In the genomic region with DNA sequence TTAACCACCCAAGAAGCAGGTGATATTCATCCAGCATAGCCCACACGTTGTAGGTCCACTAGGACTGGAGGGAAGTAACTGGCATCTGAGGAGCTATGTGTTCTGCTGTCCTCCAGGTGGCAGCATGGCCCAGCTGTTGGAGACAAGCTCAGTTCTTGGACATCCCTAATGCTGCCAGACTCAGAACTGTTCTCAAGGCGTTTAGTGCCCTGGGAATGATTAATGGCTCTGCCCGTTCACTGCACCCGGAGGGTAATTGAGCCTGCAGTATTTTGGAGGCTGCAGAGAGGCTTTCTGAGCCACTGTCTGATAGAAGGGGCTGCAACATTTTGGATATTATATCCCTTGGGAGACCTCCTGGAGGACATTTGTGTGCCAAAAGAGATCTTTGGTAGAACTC, we compare ENCODE assay signal across 8 cellular contexts.
DNase-seq lines count a peak whose midpoint lies in the region; TF ChIP-seq lines count a peak whose summit lies in the region.

No MANE protein-coding gene starts in this region.

- no peaks in the 10 kb centered on the region for H3K9me3 ChIP-seq in neural progenitor cell (ENCODE audit: low read depth)

- no peaks in the 10 kb centered on the region for H3K79me2 ChIP-seq in neural progenitor cell (ENCODE audit: low read depth)

- H3K4me3 ChIP-seq in fibroblast of villous mesenchyme (ENCODE audit: low read depth, low read length) (no peak overlapping the region), neural progenitor cell (no peak overlapping the region)

- no peaks in the 10 kb centered on the region for H3K36me3 Mint-ChIP-seq in neural progenitor cell

- peaks cover 26% of the 10 kb centered on the region for H3K4me1 Mint-ChIP-seq in neural progenitor cell

- H3K27ac ChIP-seq in neural progenitor cell = no peak overlapping the region

- no peak overlapping the region for H3K4me3 Mint-ChIP-seq in neural progenitor cell

- H3K4me1 ChIP-seq in neural progenitor cell = peaks cover 35% of the 10 kb centered on the region

- peaks cover 5% of the 10 kb centered on the region for H3F3A ChIP-seq in neural progenitor cell (ENCODE audit: low read depth)

- H3K36me3 ChIP-seq in neural progenitor cell = no peaks in the 10 kb centered on the region

- no peak overlapping the region for H3K9ac ChIP-seq in neural progenitor cell

- peak overlapping the region; percentile 19 for H3K4me2 ChIP-seq in neural progenitor cell

- H3K27me3 ChIP-seq in neural progenitor cell = no peaks in the 10 kb centered on the region

- H3K27me3 Mint-ChIP-seq in neural progenitor cell (ENCODE audit: insufficient read depth, low read depth) = no peaks in the 10 kb centered on the region

- H4K20me1 ChIP-seq in neural progenitor cell (ENCODE audit: low read depth) = no peaks in the 10 kb centered on the region

- H3K9me3 Mint-ChIP-seq in neural progenitor cell = no peaks in the 10 kb centered on the region

- no peak overlapping the region for H2AFZ ChIP-seq in neural progenitor cell (replicated peaks)

- TF ChIP-seq CTCF in GM20000 (IDR thresholded peaks at IDR 0.05; ENCODE audit: extremely low read depth, missing control alignments) (peak; percentile 53), fibroblast of villous mesenchyme (IDR thresholded peaks at IDR 0.05; ENCODE audit: insufficient read depth, low read depth, low read length) (peak; percentile 93), neural progenitor cell (IDR thresholded peaks at IDR 0.05) (peak; percentile 86)

- no peak overlapping the region for H3K27ac Mint-ChIP-seq in neural progenitor cell

- DNase-seq in DMS 273 (lab: John Stamatoyannopoulos, UW; ENCODE audit: unreplicated experiment) (peak; percentile 93), GM20000 (ENCODE audit: low spot score) (peak; percentile 62), HS-5 (ENCODE audit: low read depth) (peak; percentile 54), NCI-H748 treated with DMSO at 0.1 percent for 48 hours (lab: John Stamatoyannopoulos, UW) (peak; percentile 66), fibroblast of villous mesenchyme (ENCODE audit: low read depth) (peak; percentile 82), neural progenitor cell (ENCODE audit: low spot score) (peak; percentile 93), ureter (ENCODE audit: low spot score) (peak; percentile 80)
- DNase-seq in activated CD8-positive, alpha-beta memory T cell treated with anti-CD3 and anti-CD28 coated beads, Interleukin-2, amount 50 U/mL, for 4 hours = peak; percentile 18

Comparison
In these comparisons a context has a peak if more than half of its experiments do, and no peak if none do; other contexts are left out.
1. DNase-seq: peak in every context shown above with its lines; median percentile 93 in DMS 273; 93 in neural progenitor cell; 82 in fibroblast of villous mesenchyme; 80 in ureter; 66 in NCI-H748 treated with DMSO at 0.1 percent for 48 hours; 62 in GM20000; 54 in HS-5; 18 in activated CD8-positive, alpha-beta memory T cell treated with anti-CD3 and anti-CD28 coated beads, Interleukin-2, amount 50 U/mL, for 4 hours.